ENCODE assay signal across 16 cellular contexts in the genomic region with DNA sequence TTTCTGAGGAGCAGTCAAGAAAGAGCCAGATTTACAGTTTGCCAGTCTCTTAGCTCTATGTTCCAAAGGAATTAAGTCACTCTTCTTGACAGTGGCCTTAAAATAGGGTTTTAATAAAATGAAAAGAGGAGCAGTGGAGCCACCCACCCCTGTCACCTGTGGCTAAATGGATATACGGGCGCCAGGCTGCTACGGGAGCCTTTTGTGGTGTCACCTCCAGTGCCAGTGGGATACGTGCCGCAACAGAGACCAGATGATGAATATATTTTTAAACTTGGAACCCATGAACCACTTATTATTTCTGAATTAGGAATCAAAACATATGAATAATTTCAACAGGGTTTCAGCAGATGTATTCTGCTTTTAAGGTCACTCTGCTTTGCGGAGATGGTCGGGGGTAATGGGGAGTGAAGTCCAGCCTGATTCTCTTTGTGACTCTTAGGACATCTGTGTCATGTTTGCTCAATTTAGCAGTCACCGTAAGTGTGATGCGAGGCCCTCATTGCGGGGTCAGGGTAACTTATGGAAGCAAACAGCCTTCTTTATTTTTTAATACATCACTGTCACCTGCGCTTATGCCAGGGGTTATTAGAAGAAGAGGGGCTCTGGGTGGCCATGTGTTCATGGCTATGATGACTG.
"Had no signal": no experiment of that assay in that cellular context is flagged by ENCODE, and none has a peak within 500 bp of the region (broad histone marks: within the 10 kb centered on the region; RNA-seq: fewer than 3 reads in every experiment).

No MANE protein-coding gene starts in this region.

- DNase-seq: activated CD4-positive, alpha-beta T cell treated with anti-CD3 and anti-CD28 coated beads, Interleukin-2, amount 50 U/mL, for 1 hour; activated gamma-delta T cell treated with Interleukin-2 at 50 U/mL for 16 hours; activated T-cell treated with anti-CD3 and anti-CD28 coated beads, Interleukin-2, amount 50 U/mL, for 1 hour; islet precursor cell; left colon; naive thymus-derived CD4-positive, alpha-beta T cell; SK-N-SH; small intestine; stimulated activated CD4-positive, alpha-beta T cell treated with anti-CD3 and anti-CD28 coated beads, Interleukin-2, amount 100 ng/mL, for 24 hours had no signal

- H3K27me3 ChIP-seq: esophagus muscularis mucosa had no signal

- H3K4me3 ChIP-seq: esophagus muscularis mucosa had no signal

- H3K9me3 ChIP-seq: esophagus muscularis mucosa, SK-N-SH had no signal

- FAIRE-seq: astrocyte, colon, frontal cortex, small intestine had no signal

- ATAC-seq: activated CD4-positive, CD25-positive, alpha-beta regulatory T cell treated with anti-CD3 and anti-CD28 coated beads, Interleukin-2, amount 50 U/mL, for 24 hours; activated naive CD4-positive, alpha-beta T cell treated with anti-CD3 and anti-CD28 coated beads, Interleukin-2, amount 50 U/mL, for 72 hours; left colon; naive thymus-derived CD4-positive, alpha-beta T cell; stimulated activated effector memory CD8-positive, alpha-beta T cell treated with anti-CD3 and anti-CD28 coated beads, Interleukin-12 subunit alpha, Interleukin-12 subunit beta, amount 100 ng/mL, for 72 hours had no signal
